1 cellular context compared by ENCODE assay signal in the genomic region with DNA sequence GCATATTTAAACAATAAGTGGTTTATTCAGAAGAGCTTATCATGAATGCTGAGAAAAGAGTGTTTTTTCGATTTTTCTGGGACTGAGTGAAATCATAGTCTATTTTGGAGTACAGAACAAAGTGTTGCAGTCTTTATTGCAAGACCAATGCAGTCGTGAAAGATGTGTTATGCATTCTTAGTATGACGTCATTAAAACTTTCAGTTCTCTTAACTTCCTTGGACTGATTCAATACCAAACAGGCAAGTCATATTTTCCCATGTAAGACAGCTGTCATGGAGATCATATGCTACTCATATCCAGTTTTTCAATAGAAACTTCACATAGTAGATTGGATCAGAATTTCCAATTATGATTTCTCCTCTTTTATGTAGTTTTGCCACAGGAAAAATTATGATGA.
TF ChIP-seq lines count a peak whose summit lies in the region.

No MANE protein-coding gene starts in this region.

TF ChIP-seq in HepG2, 621 proteins besides CTCF, POLR2A, EP300 and RAD21 (continued from another document):
- TF ChIP-seq, protein P1, sequence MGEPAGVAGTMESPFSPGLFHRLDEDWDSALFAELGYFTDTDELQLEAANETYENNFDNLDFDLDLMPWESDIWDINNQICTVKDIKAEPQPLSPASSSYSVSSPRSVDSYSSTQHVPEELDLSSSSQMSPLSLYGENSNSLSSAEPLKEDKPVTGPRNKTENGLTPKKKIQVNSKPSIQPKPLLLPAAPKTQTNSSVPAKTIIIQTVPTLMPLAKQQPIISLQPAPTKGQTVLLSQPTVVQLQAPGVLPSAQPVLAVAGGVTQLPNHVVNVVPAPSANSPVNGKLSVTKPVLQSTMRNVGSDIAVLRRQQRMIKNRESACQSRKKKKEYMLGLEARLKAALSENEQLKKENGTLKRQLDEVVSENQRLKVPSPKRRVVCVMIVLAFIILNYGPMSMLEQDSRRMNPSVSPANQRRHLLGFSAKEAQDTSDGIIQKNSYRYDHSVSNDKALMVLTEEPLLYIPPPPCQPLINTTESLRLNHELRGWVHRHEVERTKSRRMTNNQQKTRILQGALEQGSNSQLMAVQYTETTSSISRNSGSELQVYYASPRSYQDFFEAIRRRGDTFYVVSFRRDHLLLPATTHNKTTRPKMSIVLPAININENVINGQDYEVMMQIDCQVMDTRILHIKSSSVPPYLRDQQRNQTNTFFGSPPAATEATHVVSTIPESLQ (CRISPR knock-in tag; conservative IDR thresholded peaks at IDR 0.05) = no peak
- TF ChIP-seq SP1 (IDR thresholded peaks at IDR 0.05) (no peak), SP1 (CRISPR knock-in tag; IDR thresholded peaks at IDR 0.05) (no peak)
